Comparison of ENCODE assay signal across 13 cellular contexts in the genomic region with DNA sequence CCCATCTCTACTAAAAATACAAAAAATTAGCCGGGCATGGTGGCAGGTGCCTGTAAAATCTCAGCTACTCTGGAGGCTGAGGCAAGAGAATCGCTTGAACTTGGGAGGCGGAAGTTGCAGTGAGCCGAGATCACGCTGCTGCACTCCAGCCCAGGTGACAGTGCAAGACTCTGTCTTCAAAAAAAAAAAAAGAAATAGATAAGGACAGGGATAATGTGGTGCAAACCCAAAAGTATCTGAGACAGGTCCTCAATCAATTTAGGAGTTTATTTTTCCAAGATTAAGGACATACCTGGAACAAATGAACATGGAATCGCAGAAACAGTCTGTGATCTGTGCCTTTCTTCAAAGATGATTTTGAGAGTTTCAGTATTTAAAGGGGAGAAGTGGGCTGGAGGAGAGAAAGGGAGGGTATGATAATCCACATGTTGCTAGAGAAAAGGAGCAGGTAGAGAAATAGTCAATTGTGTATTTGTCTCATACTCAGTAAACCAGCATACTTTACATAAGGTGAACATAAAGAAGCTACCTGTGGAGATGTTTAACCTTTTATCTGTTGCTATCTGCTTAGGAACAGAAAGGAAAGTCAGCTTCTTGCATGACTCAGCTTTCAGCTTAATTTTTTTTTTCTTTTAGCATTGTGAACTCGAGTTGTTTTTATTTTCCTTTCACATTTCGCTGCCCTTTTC. TPM values are rescaled to one million over a fixed set of nuclear protein-coding genes. Genes with fewer than 3 reads are reported as not detected.
DNase-seq lines count a peak whose midpoint lies in the region; ATAC-seq, FAIRE-seq and TF ChIP-seq lines count a peak whose summit lies in the region.
"Had no signal": no experiment of that assay in that cellular context is flagged by ENCODE, and none has a peak within 500 bp of the region (broad histone marks: within the 10 kb centered on the region; RNA-seq: fewer than 3 reads in every experiment).

No MANE protein-coding gene starts in this region.

- H3K27ac Mint-ChIP-seq in T-cell (peak overlapping the region; percentile 93 to 95), endothelial cell (ENCODE audit: unreplicated experiment) (no peak overlapping the region)
- peak overlapping the region; percentile 86 to 91 for H3K27ac Mint-ChIP-seq in effector memory CD8-positive, alpha-beta T cell

- FAIRE-seq in HepG2 (lab: Jason Lieb, UNC) (no peak), GM12892 (lab: Jason Lieb, UNC) (no peak)

- peak overlapping the region; percentile 4 for H2AFZ ChIP-seq in HepG2 (ENCODE audit: low read length)

- peak overlapping the region; percentile 41 for H3K4me2 ChIP-seq in HepG2 (ENCODE audit: low read depth, low read length)

- intact Hi-C loops in HepG2 (cut with micrococcal nuclease; ENCODE audit: unreplicated experiment) (no loop called here), right lobe of liver (cut with DNase I) (no loop called here)

- TF ChIP-seq POLR2A in HepG2 (IDR thresholded peaks at IDR 0.05; ENCODE audit: insufficient read depth in 1 of 2, low read depth in 2 of 2, low read length in 2 of 2) (no peak), right lobe of liver (IDR thresholded peaks at IDR 0.05) (no peak), GM12892 (IDR thresholded peaks at IDR 0.05; ENCODE audit: low read depth, low read length) (no peak)

- no peak overlapping the region for H3K27ac ChIP-seq in HepG2 (ENCODE audit: extremely low read length, insufficient read depth, low read length)
- no peak overlapping the region for H3K27ac ChIP-seq in right lobe of liver
- H3K27ac ChIP-seq: HL-60 had no signal

- no peak overlapping the region; a peak in 1 of 6 replicates for H3K4me3 ChIP-seq in HepG2 (replicated peaks in 1 of 3; ENCODE audit: insufficient read depth in 1 of 3, low read depth in 2 of 3, low read length in 3 of 3)
- no peak overlapping the region for H3K4me3 ChIP-seq in right lobe of liver
- no peak overlapping the region for H3K4me3 ChIP-seq in foreskin fibroblast (ENCODE audit: low read depth in 1 of 2, low read length in 2 of 2)

- peaks cover 57 to 61% (median 59%) of the 10 kb centered on the region in 3 donors for H3K4me1 Mint-ChIP-seq in T-cell
- peaks cover 48 to 50% of the 10 kb centered on the region in 2 donors for H3K4me1 Mint-ChIP-seq in effector memory CD8-positive, alpha-beta T cell (ENCODE audit: low read depth in 2 of 2)
- H3K4me1 Mint-ChIP-seq in endothelial cell (ENCODE audit: unreplicated experiment), result no peaks in the 10 kb centered on the region

- H3K9me3 Mint-ChIP-seq in T-cell (no peaks in the 10 kb centered on the region), endothelial cell (ENCODE audit: unreplicated experiment) (no peaks in the 10 kb centered on the region)
- H3K9me3 Mint-ChIP-seq in effector memory CD8-positive, alpha-beta T cell, result peaks cover 0 to 7% of the 10 kb centered on the region in 2 donors

- TF ChIP-seq CTCF in HepG2 (CRISPR knock-in tag; IDR thresholded peaks at IDR 0.05) (no peak), right lobe of liver (IDR thresholded peaks at IDR 0.05) (no peak), foreskin fibroblast (IDR thresholded peaks at IDR 0.05; ENCODE audit: low read depth, low read length) (no peak), endothelial cell (IDR thresholded peaks at IDR 0.05; ENCODE audit: unreplicated experiment) (no peak)

- peaks cover 15% of the 10 kb centered on the region for H3K4me1 ChIP-seq in HepG2 (ENCODE audit: insufficient read depth, low read length)
- H3K4me1 ChIP-seq in right lobe of liver, result no peaks in the 10 kb centered on the region
- H3K4me1 ChIP-seq: BE2C had no signal

- H3K27me3 ChIP-seq in HepG2 (ENCODE audit: control insufficient read depth in 1 of 2, insufficient read depth in 2 of 2, low read length in 2 of 2), result no peaks in the 10 kb centered on the region; a peak in 1 of 5 replicates
- no peaks in the 10 kb centered on the region for H3K27me3 ChIP-seq in right lobe of liver
- H3K27me3 ChIP-seq: BE2C had no signal

- no peaks in the 10 kb centered on the region for H3K9me3 ChIP-seq in HepG2 (ENCODE audit: low read length)
- no peaks in the 10 kb centered on the region for H3K9me3 ChIP-seq in right lobe of liver
- H3K9me3 ChIP-seq: BE2C had no signal

- in situ Hi-C loops in HepG2 (cut with HindIII; ENCODE audit: extremely low pct_ligation_motif_present, low pct_unique_long_range_greater_than_20kb), result no loop called here
- in situ Hi-C loops in G401 (cut with HindIII; ENCODE audit: low sequenced_read_pairs), result no loop called here

- H3K36me3 Mint-ChIP-seq in T-cell (no peaks in the 10 kb centered on the region), endothelial cell (ENCODE audit: low read depth, unreplicated experiment) (no peaks in the 10 kb centered on the region)
- H3K36me3 Mint-ChIP-seq in effector memory CD8-positive, alpha-beta T cell (ENCODE audit: insufficient read depth), result peaks cover 12% of the 10 kb centered on the region

- no peak overlapping the region for H3K9ac ChIP-seq in HepG2 (ENCODE audit: insufficient read depth, low read depth, low read length)

- DNase-seq in HepG2 (ENCODE audit: low spot score), result no peak
- no peak for DNase-seq in right lobe of liver
- DNase-seq in T-cell, result peak in 2 of 34 experiments; percentile 2 to 6
- no peak for DNase-seq in effector memory CD8-positive, alpha-beta T cell
- DNase-seq in GM12892 (ENCODE audit: insufficient read length), result no peak
- no peak for DNase-seq in foreskin fibroblast
- no peak for DNase-seq in G401 (ENCODE audit: low spot score)
- no peak for DNase-seq in endothelial cell (ENCODE audit: low spot score)
- DNase-seq: activated gamma-delta T cell, BE2C, MV-4-11, NCI-H446 treated with DMSO at 0.1 percent for 48 hours had no signal

- POLR2A ChIA-PET in HepG2 (lab: Yijun Ruan, JAX), result no interaction called here
- POLR2A ChIA-PET in T-cell (lab: Charles Lee), result interaction anchor here in 1 of 2 donors (0.6 to 1.1 kb wide), 3 partner anchors 9 to 17 kb away, joined by 3 read pairs; no protein-coding TSS in a partner anchor

- no peaks in the 10 kb centered on the region for H4K20me1 ChIP-seq in HepG2 (ENCODE audit: insufficient read depth, low read length)

- H3K27me3 Mint-ChIP-seq in T-cell (no peaks in the 10 kb centered on the region), endothelial cell (ENCODE audit: unreplicated experiment) (no peaks in the 10 kb centered on the region)
- H3K27me3 Mint-ChIP-seq in effector memory CD8-positive, alpha-beta T cell, result no peaks in the 10 kb centered on the region

- CTCF ChIA-PET in HepG2 (lab: Yijun Ruan, JAX; ENCODE audit: low intra/inter-chr PET ratio, low total read pairs) (no interaction called here), T-cell (lab: Charles Lee) (interaction anchor here (0.6 to 0.7 kb wide), 3 partner anchors 28 to 517 kb away, joined by 3 read pairs; no protein-coding TSS in a partner anchor)

- H3K36me3 ChIP-seq in HepG2 (replicated peaks in 1 of 2; ENCODE audit: control insufficient read depth in 1 of 2, insufficient read depth in 2 of 2, low read length in 2 of 2) (no peaks in the 10 kb centered on the region), right lobe of liver (no peaks in the 10 kb centered on the region)
- H3K36me3 ChIP-seq: BE2C had no signal

- peaks cover under 1% of the 10 kb centered on the region for H3K79me2 ChIP-seq in HepG2 (ENCODE audit: insufficient read depth, low read length)

- no TSS peak for BruUV-seq in HepG2 (replicated peaks; lab: Mats Ljungman, UMichigan)

- WGBS in HepG2 (ENCODE audit: low lambda C conversion rate), result 33% methylated on average over 8 of the region's 8 CpGs
- WGBS in right lobe of liver (ENCODE audit: insufficient coverage, low coverage, low lambda C conversion rate, missing lambda C conversion rate), result 57% methylated on average over 8 of the region's 8 CpGs

- no peak for TF ChIP-seq RAD21 in HepG2 (CRISPR knock-in tag; IDR thresholded peaks at IDR 0.05)

- TF ChIP-seq EP300 in HepG2 (IDR thresholded peaks at IDR 0.05; ENCODE audit: low read depth in 2 of 2, low read length in 2 of 2), result no peak
- no peak for TF ChIP-seq EP300 in HepG2 (CRISPR knock-in tag; IDR thresholded peaks at IDR 0.05; ENCODE audit: borderline replicate concordance)

- ATAC-seq in HepG2 (no peak), right lobe of liver (no peak), T-cell (replicated peaks in 1 of 4) (no peak)
- no peak for ATAC-seq in effector memory CD8-positive, alpha-beta T cell (replicated peaks)

- H3K4me3 Mint-ChIP-seq in T-cell (peak overlapping the region; percentile 76 to 77 (median 76)), endothelial cell (ENCODE audit: unreplicated experiment) (no peak overlapping the region)
- H3K4me3 Mint-ChIP-seq in effector memory CD8-positive, alpha-beta T cell, result peak overlapping the region; percentile 83 to 84

TF ChIP-seq in HepG2, 621 proteins besides CTCF, POLR2A, EP300 and RAD21:
- TF ChIP-seq HNRNPL (IDR thresholded peaks at IDR 0.05; ENCODE audit: low read depth, low read length), result no peak

RNA-seq across cellular contexts. Expression of a gene that starts 4.9 kb away (rescaled TPM):
- total RNA-seq in HepG2 (2016; rRNA removed; fragmentation: Illumina TruSeq; extraction: Trizol) (71.7 and 119 TPM in 2 replicates), right lobe of liver (10 to 100 TPM; 31.6 to 42.3 (median 39.5) TPM), T-cell (10 to 100 TPM; 74.2 to 96.3 (median 84.1) TPM), endothelial cell (ENCODE audit: unreplicated experiment) (183 TPM)
- total RNA-seq in HepG2 (2016; cell fraction: cytosol; rRNA removed; fragmentation: Illumina TruSeq; extraction: Trizol; ENCODE audit: low read depth), result 5.7 and 5.9 TPM in 2 replicates
- 72.1 and 120 TPM in 2 replicates for total RNA-seq in HepG2 (2016; cell fraction: insoluble cytoplasmic fraction; rRNA removed; fragmentation: Illumina TruSeq; extraction: Trizol)
- total RNA-seq in HepG2 (2016; cell fraction: membrane; rRNA removed; fragmentation: Illumina TruSeq; extraction: Trizol), result 39.9 and 40.8 TPM in 2 replicates
- 33.8 and 35.3 TPM in 2 replicates for total RNA-seq in HepG2 (2016; cell fraction: nucleus; rRNA removed; fragmentation: Illumina TruSeq; extraction: Trizol)
- 25.6 and 31.1 TPM in 2 replicates for polyA plus RNA-seq in HepG2 (2011; rRNA removed)
- polyA plus RNA-seq in HepG2 (2011; cell fraction: cytosol; rRNA removed), result 15.2 and 21.5 TPM in 2 replicates
- 8.0 and 9.7 TPM in 2 replicates for polyA plus RNA-seq in HepG2 (2011; cell fraction: nucleus; rRNA removed)
- 39.5 and 49.7 TPM in 2 replicates for polyA plus RNA-seq in HepG2 (2012)
- polyA plus RNA-seq in HepG2 (2016; cell fraction: cytosol; fragmentation: Illumina TruSeq; extraction: Trizol; ENCODE audit: low read depth), result 3.8 and 3.9 TPM in 2 replicates
- polyA plus RNA-seq in HepG2 (2016; cell fraction: insoluble cytoplasmic fraction; fragmentation: Illumina TruSeq; extraction: Trizol; ENCODE audit: low read depth), result 122 and 125 TPM in 2 replicates
- polyA plus RNA-seq in HepG2 (2016; cell fraction: membrane; fragmentation: Illumina TruSeq; extraction: Trizol; ENCODE audit: low read depth), result 23.7 and 24.3 TPM in 2 replicates
- 32.0 and 35.0 TPM in 2 replicates for polyA plus RNA-seq in HepG2 (2016; cell fraction: nucleus; fragmentation: Illumina TruSeq; extraction: Trizol; ENCODE audit: insufficient read depth, low read depth)
- polyA minus RNA-seq in HepG2 (2011; rRNA and poly(A)+ RNA removed; ENCODE audit: low replicate concordance), result 59.8 and 73.4 TPM in 2 replicates
- polyA minus RNA-seq in HepG2 (2011; cell fraction: cytosol; rRNA and poly(A)+ RNA removed), result 55.1 and 57.2 TPM in 2 replicates
- 25.1 and 29.2 TPM in 2 replicates for polyA minus RNA-seq in HepG2 (2011; cell fraction: nucleus; rRNA and poly(A)+ RNA removed)
- 62.5 TPM for polyA plus RNA-seq in GM12892 (2012; ENCODE audit: missing spikeins)
- 80.6 and 115 TPM in 2 replicates for total RNA-seq in G401 (2014; rRNA removed; shearing (Covaris generic))
